In the genomic region with DNA sequence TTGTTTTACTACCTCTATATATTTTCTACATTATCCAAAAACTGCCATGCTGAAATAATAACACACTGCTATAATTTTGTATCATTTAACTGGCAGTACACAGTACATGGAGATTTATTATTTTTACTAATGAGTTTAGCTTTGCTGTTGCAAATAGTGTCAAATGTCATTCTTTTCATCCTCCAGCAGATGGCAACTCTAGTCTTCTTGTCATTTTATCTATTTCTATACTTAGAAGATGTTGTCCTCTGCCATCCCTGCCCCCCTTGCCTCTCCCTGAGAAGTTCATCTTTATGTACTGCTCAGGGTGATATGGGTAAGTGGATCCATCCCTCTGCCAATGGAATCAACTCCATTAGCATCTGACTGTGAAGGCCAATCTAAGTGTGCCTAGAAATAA, we compare ENCODE assay signal across 1 cellular context.
TF ChIP-seq lines count a peak whose summit lies in the region.

No MANE protein-coding gene starts in this region.

TF ChIP-seq in K562, 482 proteins besides CTCF, POLR2A, EP300 and RAD21 (continued from another document):
- TF ChIP-seq, protein P1, sequence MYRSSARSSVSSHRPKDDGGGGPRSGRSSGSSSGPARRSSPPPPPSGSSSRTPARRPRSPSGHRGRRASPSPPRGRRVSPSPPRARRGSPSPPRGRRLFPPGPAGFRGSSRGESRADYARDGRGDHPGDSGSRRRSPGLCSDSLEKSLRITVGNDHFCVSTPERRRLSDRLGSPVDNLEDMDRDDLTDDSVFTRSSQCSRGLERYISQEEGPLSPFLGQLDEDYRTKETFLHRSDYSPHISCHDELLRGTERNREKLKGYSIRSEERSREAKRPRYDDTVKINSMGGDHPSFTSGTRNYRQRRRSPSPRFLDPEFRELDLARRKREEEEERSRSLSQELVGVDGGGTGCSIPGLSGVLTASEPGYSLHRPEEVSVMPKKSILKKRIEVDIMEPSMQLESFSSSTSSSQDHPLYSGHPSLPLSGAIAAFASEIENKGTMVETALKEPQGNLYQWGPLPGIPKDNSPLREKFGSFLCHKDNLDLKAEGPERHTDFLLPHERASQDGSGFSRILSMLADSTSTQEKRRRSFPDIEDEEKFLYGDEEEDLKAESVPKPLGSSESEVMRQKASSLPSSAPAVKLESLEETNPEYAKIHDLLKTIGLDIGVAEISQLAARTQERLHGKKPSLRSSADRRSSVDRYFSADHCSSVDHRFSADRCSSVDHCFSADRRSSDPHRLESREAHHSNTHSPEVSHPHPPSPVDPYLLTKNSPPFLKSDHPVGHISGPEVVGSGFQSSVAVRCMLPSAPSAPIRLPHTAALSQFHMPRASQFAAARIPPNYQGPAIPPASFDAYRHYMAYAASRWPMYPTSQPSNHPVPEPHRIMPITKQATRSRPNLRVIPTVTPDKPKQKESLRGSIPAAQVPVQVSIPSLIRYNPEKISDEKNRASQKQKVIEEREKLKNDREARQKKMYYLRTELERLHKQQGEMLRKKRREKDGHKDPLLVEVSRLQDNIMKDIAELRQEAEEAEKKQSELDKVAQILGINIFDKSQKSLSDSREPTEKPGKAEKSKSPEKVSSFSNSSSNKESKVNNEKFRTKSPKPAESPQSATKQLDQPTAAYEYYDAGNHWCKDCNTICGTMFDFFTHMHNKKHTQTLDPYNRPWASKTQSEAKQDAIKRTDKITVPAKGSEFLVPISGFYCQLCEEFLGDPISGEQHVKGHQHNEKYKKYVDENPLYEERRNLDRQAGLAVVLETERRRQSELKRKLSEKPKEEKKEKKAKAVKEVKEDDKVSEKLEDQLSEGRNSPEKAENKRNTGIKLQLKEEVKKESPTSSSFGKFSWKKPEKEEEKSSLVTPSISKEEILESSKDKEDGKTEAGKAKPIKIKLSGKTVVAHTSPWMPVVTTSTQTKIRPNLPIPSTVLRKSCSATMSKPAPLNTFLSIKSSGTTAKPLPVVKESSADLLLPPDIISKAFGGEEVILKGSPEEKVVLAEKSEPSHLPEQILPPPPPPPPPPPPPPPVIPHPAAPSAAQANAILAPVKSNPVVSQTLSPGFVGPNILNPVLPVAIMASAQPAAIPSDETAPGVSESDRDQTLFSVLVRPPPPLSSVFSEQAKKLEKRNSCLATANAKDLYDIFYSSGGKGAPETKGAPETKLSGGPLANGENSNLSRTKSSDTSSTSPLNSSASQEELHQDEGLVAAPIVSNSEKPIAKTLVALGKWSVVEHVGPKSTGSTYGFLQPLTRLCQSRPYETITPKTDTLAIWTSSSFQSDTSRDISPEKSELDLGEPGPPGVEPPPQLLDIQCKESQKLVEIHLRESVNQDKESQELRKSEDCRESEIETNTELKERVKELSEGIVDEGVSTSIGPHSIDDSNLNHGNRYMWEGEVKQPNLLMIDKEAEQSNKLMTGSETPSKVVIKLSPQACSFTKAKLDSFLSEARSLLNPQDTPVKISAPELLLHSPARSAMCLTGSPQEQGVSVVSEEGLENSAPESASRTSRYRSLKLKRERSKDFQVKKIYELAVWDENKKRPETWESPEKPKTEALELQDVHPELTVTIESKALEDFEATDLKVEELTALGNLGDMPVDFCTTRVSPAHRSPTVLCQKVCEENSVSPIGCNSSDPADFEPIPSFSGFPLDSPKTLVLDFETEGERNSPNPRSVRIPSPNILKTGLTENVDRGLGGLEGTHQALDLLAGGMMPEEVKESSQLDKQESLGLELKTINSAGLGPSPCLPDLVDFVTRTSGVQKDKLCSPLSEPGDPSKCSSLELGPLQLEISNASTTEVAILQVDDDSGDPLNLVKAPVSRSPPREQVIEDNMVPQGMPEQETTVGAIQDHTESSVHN (IDR thresholded peaks at IDR 0.05; ENCODE audit: borderline replicate concordance in 1 of 2, low read depth in 1 of 2): no peak
- TF ChIP-seq, protein P2, sequence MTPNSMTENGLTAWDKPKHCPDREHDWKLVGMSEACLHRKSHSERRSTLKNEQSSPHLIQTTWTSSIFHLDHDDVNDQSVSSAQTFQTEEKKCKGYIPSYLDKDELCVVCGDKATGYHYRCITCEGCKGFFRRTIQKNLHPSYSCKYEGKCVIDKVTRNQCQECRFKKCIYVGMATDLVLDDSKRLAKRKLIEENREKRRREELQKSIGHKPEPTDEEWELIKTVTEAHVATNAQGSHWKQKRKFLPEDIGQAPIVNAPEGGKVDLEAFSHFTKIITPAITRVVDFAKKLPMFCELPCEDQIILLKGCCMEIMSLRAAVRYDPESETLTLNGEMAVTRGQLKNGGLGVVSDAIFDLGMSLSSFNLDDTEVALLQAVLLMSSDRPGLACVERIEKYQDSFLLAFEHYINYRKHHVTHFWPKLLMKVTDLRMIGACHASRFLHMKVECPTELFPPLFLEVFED (CRISPR knock-in tag; conservative IDR thresholded peaks at IDR 0.05): no peak
- TF ChIP-seq, protein P3, sequence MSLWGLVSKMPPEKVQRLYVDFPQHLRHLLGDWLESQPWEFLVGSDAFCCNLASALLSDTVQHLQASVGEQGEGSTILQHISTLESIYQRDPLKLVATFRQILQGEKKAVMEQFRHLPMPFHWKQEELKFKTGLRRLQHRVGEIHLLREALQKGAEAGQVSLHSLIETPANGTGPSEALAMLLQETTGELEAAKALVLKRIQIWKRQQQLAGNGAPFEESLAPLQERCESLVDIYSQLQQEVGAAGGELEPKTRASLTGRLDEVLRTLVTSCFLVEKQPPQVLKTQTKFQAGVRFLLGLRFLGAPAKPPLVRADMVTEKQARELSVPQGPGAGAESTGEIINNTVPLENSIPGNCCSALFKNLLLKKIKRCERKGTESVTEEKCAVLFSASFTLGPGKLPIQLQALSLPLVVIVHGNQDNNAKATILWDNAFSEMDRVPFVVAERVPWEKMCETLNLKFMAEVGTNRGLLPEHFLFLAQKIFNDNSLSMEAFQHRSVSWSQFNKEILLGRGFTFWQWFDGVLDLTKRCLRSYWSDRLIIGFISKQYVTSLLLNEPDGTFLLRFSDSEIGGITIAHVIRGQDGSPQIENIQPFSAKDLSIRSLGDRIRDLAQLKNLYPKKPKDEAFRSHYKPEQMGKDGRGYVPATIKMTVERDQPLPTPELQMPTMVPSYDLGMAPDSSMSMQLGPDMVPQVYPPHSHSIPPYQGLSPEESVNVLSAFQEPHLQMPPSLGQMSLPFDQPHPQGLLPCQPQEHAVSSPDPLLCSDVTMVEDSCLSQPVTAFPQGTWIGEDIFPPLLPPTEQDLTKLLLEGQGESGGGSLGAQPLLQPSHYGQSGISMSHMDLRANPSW (CRISPR knock-in tag; IDR thresholded peaks at IDR 0.05): no peak
